Comparison of ENCODE assay signal across 8 cellular contexts in genomic region chr15:64841258-64842098, GRCh38. TPM values are rescaled to one million over a fixed set of nuclear protein-coding genes. Genes with fewer than 3 reads are reported as not detected.
DNase-seq lines count a peak whose midpoint lies in the region; ATAC-seq and TF ChIP-seq lines count a peak whose summit lies in the region.

A gene with protein sequence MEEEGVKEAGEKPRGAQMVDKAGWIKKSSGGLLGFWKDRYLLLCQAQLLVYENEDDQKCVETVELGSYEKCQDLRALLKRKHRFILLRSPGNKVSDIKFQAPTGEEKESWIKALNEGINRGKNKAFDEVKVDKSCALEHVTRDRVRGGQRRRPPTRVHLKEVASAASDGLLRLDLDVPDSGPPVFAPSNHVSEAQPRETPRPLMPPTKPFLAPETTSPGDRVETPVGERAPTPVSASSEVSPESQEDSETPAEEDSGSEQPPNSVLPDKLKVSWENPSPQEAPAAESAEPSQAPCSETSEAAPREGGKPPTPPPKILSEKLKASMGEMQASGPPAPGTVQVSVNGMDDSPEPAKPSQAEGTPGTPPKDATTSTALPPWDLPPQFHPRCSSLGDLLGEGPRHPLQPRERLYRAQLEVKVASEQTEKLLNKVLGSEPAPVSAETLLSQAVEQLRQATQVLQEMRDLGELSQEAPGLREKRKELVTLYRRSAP (plus strand): TSS chr15:64841915. CDS start chr15:64842017, 102 bp downstream.

- DNase-seq in GM04503 (ENCODE audit: low read depth) = peak; percentile 60
- peak; percentile 94 for DNase-seq in NAMALWA (ENCODE audit: low spot score)
- DNase-seq in glomerular endothelial cell (ENCODE audit: extremely low read depth, low read depth, low spot score) = no peak
- peak; percentile 81 for DNase-seq in occipital lobe (lab: John Stamatoyannopoulos, UW)
- DNase-seq in suprapubic skin (ENCODE audit: low spot score in 2 of 2) = peak; percentile 98

- H3K27ac ChIP-seq in HEK293 (ENCODE audit: extremely low read depth, low read depth, low read length) (peak within 1 kb of the TSS; percentile 16; the same call in 1 of the 2 replicates), suprapubic skin (peak within 1 kb of the TSS; percentile 80)

- peak within 1 kb of the TSS; percentile 93 for H3K4me3 Mint-ChIP-seq in activated naive CD4-positive, alpha-beta T cell treated with anti-CD3 and anti-CD28 coated beads, Interleukin-2, amount 50 U/mL, for 24 hours

- no peaks in the 10 kb centered on the region for H3K27me3 Mint-ChIP-seq in activated naive CD4-positive, alpha-beta T cell treated with anti-CD3 and anti-CD28 coated beads, Interleukin-2, amount 50 U/mL, for 24 hours

- H3K4me1 ChIP-seq in HEK293 (ENCODE audit: control insufficient read depth, insufficient read depth, low read length) (no peaks in the 10 kb centered on the region), suprapubic skin (peaks cover 43% of the 10 kb centered on the region)

- H3K36me3 Mint-ChIP-seq in activated naive CD4-positive, alpha-beta T cell treated with anti-CD3 and anti-CD28 coated beads, Interleukin-2, amount 50 U/mL, for 24 hours = no peaks in the 10 kb centered on the region

- WGBS in suprapubic skin = 2% methylated on average over 33 of the region's 79 CpGs

- H3K36me3 ChIP-seq in HEK293 (ENCODE audit: control insufficient read depth in 2 of 2, insufficient read depth in 1 of 2, low read length in 2 of 2) (no peaks in the 10 kb centered on the region), suprapubic skin (no peaks in the 10 kb centered on the region)

- no peaks in the 10 kb centered on the region for H3K9me3 Mint-ChIP-seq in activated naive CD4-positive, alpha-beta T cell treated with anti-CD3 and anti-CD28 coated beads, Interleukin-2, amount 50 U/mL, for 24 hours

- TF ChIP-seq EP300 in suprapubic skin (IDR thresholded peaks at IDR 0.05) = no peak

- H3K27me3 ChIP-seq in suprapubic skin = no peaks in the 10 kb centered on the region

- H3K4me1 Mint-ChIP-seq in activated naive CD4-positive, alpha-beta T cell treated with anti-CD3 and anti-CD28 coated beads, Interleukin-2, amount 50 U/mL, for 24 hours = peaks cover 82% of the 10 kb centered on the region

- ATAC-seq in SK-N-SH treated with all-trans-retinoic acid at 6 μM for 48 hours = peak; percentile 95

- no peaks in the 10 kb centered on the region for H3K9me3 ChIP-seq in HEK293 (ENCODE audit: control insufficient read depth, insufficient read depth, low read depth, low read length)
- no peaks in the 10 kb centered on the region for H3K9me3 ChIP-seq in suprapubic skin

- H3K27ac Mint-ChIP-seq in activated naive CD4-positive, alpha-beta T cell treated with anti-CD3 and anti-CD28 coated beads, Interleukin-2, amount 50 U/mL, for 24 hours = peak within 1 kb of the TSS; percentile 94

- POLR2A ChIA-PET in HEK293 (lab: Yijun Ruan, JAX) = interaction anchor here (0.6 to 1.1 kb wide), 7 partner anchors 9 to 376 kb away, joined by 3 to 16 read pairs (median 3); partner anchors contain the start of gene PIF1

- H3K4me3 ChIP-seq in HEK293 (ENCODE audit: low read depth, low read length) = peak within 1 kb of the TSS; percentile 65
- H3K4me3 ChIP-seq in suprapubic skin = peak within 1 kb of the TSS; percentile 82

- CTCF ChIA-PET in HEK293 (lab: Yijun Ruan, JAX) = interaction anchor here (0.6 kb wide), 1 partner anchor 33 kb away, joined by 4 read pairs; no protein-coding TSS in a partner anchor

- TF ChIP-seq POLR2A in suprapubic skin (IDR thresholded peaks at IDR 0.05) = peak in 1 of 2 donors; percentile 74

- TF ChIP-seq CTCF in HEK293 (tag by site-specific recombination; IDR thresholded peaks at IDR 0.05) = 0 out of 2 replicates have a peak, but pooled peaks have one; percentile 55
- TF ChIP-seq CTCF in suprapubic skin (IDR thresholded peaks at IDR 0.05) = peak in 1 of 2 donors; percentile 30

TF ChIP-seq in HEK293, 187 proteins besides CTCF, POLR2A, EP300 and RAD21 (continues in another document):
- TF ChIP-seq YY1 (tag by site-specific recombination; IDR thresholded peaks at IDR 0.05) (no peak), ZNF785 (tag by site-specific recombination; IDR thresholded peaks at IDR 0.05) (no peak), ZSCAN30 (tag by site-specific recombination; IDR thresholded peaks at IDR 0.05) (no peak), PRDM2 (tag by site-specific recombination; IDR thresholded peaks at IDR 0.05; ENCODE audit: borderline replicate concordance) (no peak)

TF ChIP-seq in SK-N-SH treated with all-trans-retinoic acid at 6 μM for 48 hours, 23 proteins besides CTCF, POLR2A, EP300 and RAD21:
- TF ChIP-seq TOX (CRISPR knock-in tag; IDR thresholded peaks at IDR 0.05; ENCODE audit: borderline replicate concordance) (no peak), PATZ1 (CRISPR knock-in tag; IDR thresholded peaks at IDR 0.05; ENCODE audit: borderline replicate concordance) (peak; percentile 60; the same call in 1 of the 2 replicates)

RNA-seq across cellular contexts. Expression of the gene that starts here (rescaled TPM):
- 54.9 and 72.1 TPM in 2 replicates for total RNA-seq in glomerular endothelial cell
- total RNA-seq in occipital lobe = 6.7 TPM
- 10 to 100 TPM in 1 of 4 donors, 1 to 10 TPM in 3; 6.7 to 13.8 (median 8.0) TPM for total RNA-seq in suprapubic skin
